In the genomic region with DNA sequence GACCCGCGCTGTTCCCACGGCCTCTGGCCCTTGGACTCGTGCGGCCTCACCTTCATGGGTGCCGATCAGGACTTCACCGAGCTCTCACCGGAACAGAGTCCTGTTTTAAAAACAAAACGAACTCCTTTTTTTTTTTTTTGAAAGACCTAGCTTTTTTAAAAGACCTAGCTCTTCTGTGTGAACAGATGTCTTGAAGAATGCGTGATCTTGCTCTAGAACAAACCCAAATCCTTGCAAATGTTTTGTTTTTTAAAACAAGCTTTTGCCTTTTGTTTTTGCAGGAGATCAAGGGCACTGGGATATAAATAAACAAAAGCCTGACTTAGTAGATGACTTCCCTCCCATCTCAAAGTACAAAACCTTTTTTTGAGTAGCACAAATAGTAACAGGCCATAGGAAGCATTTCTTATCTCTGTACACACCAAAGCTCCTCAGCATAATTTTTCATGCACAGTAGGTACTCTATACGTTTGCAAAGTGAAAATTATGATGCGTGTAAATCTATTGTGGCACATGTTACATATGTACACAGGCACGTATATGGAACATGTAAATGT, we compare ENCODE assay signal across 8 cellular contexts. TPM values are rescaled to one million over a fixed set of nuclear protein-coding genes. Genes with fewer than 3 reads are reported as not detected.
A peak's percentile ranks its signal among the peaks of the same experiment; 100 is the strongest.
DNase-seq lines count a peak whose midpoint lies in the region; ATAC-seq, FAIRE-seq and TF ChIP-seq lines count a peak whose summit lies in the region.

No MANE protein-coding gene starts in this region.

- H4K20me1 ChIP-seq in endothelial cell of umbilical vein (replicated peaks; ENCODE audit: control insufficient read depth, extremely low read depth, insufficient read depth, low read length), result peaks cover 8% of the 10 kb centered on the region

- in situ Hi-C loops in Panc1 (cut with HindIII; ENCODE audit: low pct_unique_long_range_greater_than_20kb, low sequenced_read_pairs), result no loop called here

- dilution Hi-C loops in endothelial cell of umbilical vein (cut with MboI; ENCODE audit: extremely low pct_ligation_motif_present, low sequenced_read_pairs), result no loop called here

- H3K9me1 ChIP-seq in endothelial cell of umbilical vein (replicated peaks; ENCODE audit: control insufficient read depth, extremely low read depth, insufficient read depth, low read length), result no peaks in the 10 kb centered on the region

- peak overlapping the region; percentile 91 for H3K9ac ChIP-seq in endothelial cell of umbilical vein (replicated peaks; ENCODE audit: extremely low read depth, insufficient read depth, low read length)

- intact Hi-C loops in Panc1 (cut with micrococcal nuclease; ENCODE audit: unreplicated experiment), result no loop called here
- intact Hi-C loops in endothelial cell of umbilical vein (cut with micrococcal nuclease), result loop anchor here (5.0 to 10.0 kb wide), 3 partner anchors 195 to 818 kb away; no protein-coding TSS in a partner anchor

- H3K27me3 ChIP-seq in Panc1 (ENCODE audit: control insufficient read depth, insufficient read depth, low read length) (no peaks in the 10 kb centered on the region), endothelial cell of umbilical vein (ENCODE audit: control insufficient read depth in 2 of 2, insufficient read depth in 2 of 2, low read length in 2 of 2) (no peaks in the 10 kb centered on the region), neutrophil (no peaks in the 10 kb centered on the region)

- BruUV-seq in Panc1 (replicated peaks; lab: Mats Ljungman, UMichigan), result TSS peak; percentile 87
- BruUV-seq in endothelial cell of umbilical vein (replicated peaks; lab: Mats Ljungman, UMichigan), result no TSS peak

- POLR2A ChIA-PET in Panc1 (lab: Charles Lee), result interaction anchor here (0.5 to 0.7 kb wide), 4 partner anchors 16 to 147 kb away, joined by 4 to 15 read pairs (median 4); no protein-coding TSS in a partner anchor
- POLR2A ChIA-PET in endothelial cell of umbilical vein (lab: Charles Lee), result interaction anchor here (0.7 kb wide), 2 partner anchors 14 to 666 kb away, joined by 3 read pairs; no protein-coding TSS in a partner anchor

- peaks cover 9% of the 10 kb centered on the region for H3K4me1 ChIP-seq in Panc1 (ENCODE audit: control insufficient read depth, insufficient read depth, low read length)
- peaks cover 13% of the 10 kb centered on the region for H3K4me1 ChIP-seq in endothelial cell of umbilical vein (ENCODE audit: control insufficient read depth, extremely low read depth, insufficient read depth, low read length)
- H3K4me1 ChIP-seq in neutrophil (ENCODE audit: control insufficient read depth in 1 of 2, insufficient read depth in 1 of 2, low read depth in 1 of 2, low read length in 1 of 2), result peaks cover 23 to 38% of the 10 kb centered on the region in 2 experiments

- H3K4me3 ChIP-seq in Panc1 (ENCODE audit: low read depth in 2 of 2, low read length in 2 of 2), result peak overlapping the region; percentile 97
- peak overlapping the region; percentile 36 to 48 (median 47) for H3K4me3 ChIP-seq in endothelial cell of umbilical vein (replicated peaks in 1 of 3; ENCODE audit: insufficient read depth in 1 of 3, low read depth in 1 of 3, low read length in 3 of 3)
- peak overlapping the region; percentile 93 to 97 for H3K4me3 ChIP-seq in neutrophil (ENCODE audit: low read depth in 1 of 2, low read length in 1 of 2)

- CTCF ChIA-PET in Panc1 (lab: Charles Lee) (interaction anchor here (0.6 kb wide), 1 partner anchor 121 kb away, joined by 8 read pairs; no protein-coding TSS in a partner anchor), endothelial cell of umbilical vein (lab: Charles Lee) (interaction anchor here (0.6 to 3.6 kb wide), 5 partner anchors 10 to 781 kb away, joined by 3 to 36 read pairs (median 9); partner anchors contain the start of gene STAG1)

- peak overlapping the region; percentile 91 for H3K4me2 ChIP-seq in endothelial cell of umbilical vein (ENCODE audit: insufficient read depth, low read length)

- FAIRE-seq in endothelial cell of umbilical vein (lab: Jason Lieb, UNC), result no peak

- no peak for TF ChIP-seq POLR2A in endothelial cell of umbilical vein (IDR thresholded peaks at IDR 0.05; ENCODE audit: low read depth, low read length)

- no peaks in the 10 kb centered on the region; the same call in 1 of the 2 replicates for H3K36me3 ChIP-seq in Panc1 (ENCODE audit: control insufficient read depth, insufficient read depth, low read length)
- no peaks in the 10 kb centered on the region for H3K36me3 ChIP-seq in endothelial cell of umbilical vein (ENCODE audit: control insufficient read depth in 2 of 2, extremely low read depth in 1 of 2, insufficient read depth in 2 of 2, low read length in 2 of 2)
- H3K36me3 ChIP-seq in neutrophil, result no peaks in the 10 kb centered on the region

- no peak for TF ChIP-seq CTCF in Panc1 (IDR thresholded peaks at IDR 0.05)
- no peak for TF ChIP-seq CTCF in endothelial cell of umbilical vein (IDR thresholded peaks at IDR 0.05; ENCODE audit: extremely low read depth in 1 of 2, insufficient read depth in 1 of 2, low read depth in 1 of 2, low read length in 2 of 2)
- no peak for TF ChIP-seq CTCF in neutrophil (IDR thresholded peaks at IDR 0.05)

- H3K9me3 ChIP-seq in Panc1 (ENCODE audit: control insufficient read depth, insufficient read depth, low read depth, low read length) (no peaks in the 10 kb centered on the region), endothelial cell of umbilical vein (replicated peaks; ENCODE audit: control insufficient read depth, insufficient read depth, low read length) (no peaks in the 10 kb centered on the region), neutrophil (no peaks in the 10 kb centered on the region)

- DNase-seq in NCI-H2171 treated with DMSO at 0.1 percent for 48 hours (lab: John Stamatoyannopoulos, UW) (peak; percentile 70), NCI-H2171 (lab: John Stamatoyannopoulos, UW) (no peak), Panc1 (ENCODE audit: low read depth, low spot score) (no peak), endothelial cell of umbilical vein (ENCODE audit: low read depth, low spot score) (no peak), LoVo (ENCODE audit: low spot score) (no peak)

- peak overlapping the region; percentile 100 for H3K27ac ChIP-seq in Panc1 (ENCODE audit: low read length)
- H3K27ac ChIP-seq in endothelial cell of umbilical vein (ENCODE audit: insufficient read depth, low read depth, low read length), result peak overlapping the region; percentile 93
- H3K27ac ChIP-seq in neutrophil, result peak overlapping the region; percentile 100

- peak overlapping the region; percentile 69 for H2AFZ ChIP-seq in endothelial cell of umbilical vein (ENCODE audit: low read depth, low read length)

- H3K79me2 ChIP-seq in endothelial cell of umbilical vein (ENCODE audit: control insufficient read depth, insufficient read depth, low read length), result peaks cover 34% of the 10 kb centered on the region

- ATAC-seq in Panc1 (no peak), GM18861 (IDR thresholded peaks at IDR 0.05; ENCODE audit: unreplicated experiment) (no peak), GM21360 (IDR thresholded peaks at IDR 0.05; ENCODE audit: unreplicated experiment) (no peak)

TF ChIP-seq in endothelial cell of umbilical vein, 7 proteins besides CTCF, POLR2A, EP300 and RAD21:
- no peak for TF ChIP-seq EZH2 (IDR thresholded peaks at IDR 0.05; ENCODE audit: borderline replicate concordance, low read depth, low read length, severe bottlenecking)
- TF ChIP-seq POLR2AphosphoS5 (IDR thresholded peaks at IDR 0.05; ENCODE audit: insufficient read depth, low read depth, low read length), result no peak
- no peak for TF ChIP-seq MYC (IDR thresholded peaks at IDR 0.05; ENCODE audit: low read depth, low read length)
- TF ChIP-seq, protein P1, sequence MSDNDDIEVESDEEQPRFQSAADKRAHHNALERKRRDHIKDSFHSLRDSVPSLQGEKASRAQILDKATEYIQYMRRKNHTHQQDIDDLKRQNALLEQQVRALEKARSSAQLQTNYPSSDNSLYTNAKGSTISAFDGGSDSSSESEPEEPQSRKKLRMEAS (IDR thresholded peaks at IDR 0.05; ENCODE audit: insufficient read depth, insufficient read length), result no peak
- no peak for TF ChIP-seq FOS (IDR thresholded peaks at IDR 0.05; ENCODE audit: borderline replicate concordance, insufficient read depth, low read length)
- TF ChIP-seq JUN (IDR thresholded peaks at IDR 0.05; ENCODE audit: borderline replicate concordance, insufficient read depth, insufficient read length, low read depth), result no peak
- TF ChIP-seq GATA2 (IDR thresholded peaks at IDR 0.05; ENCODE audit: insufficient read depth, insufficient read length, low read depth, low read length), result no peak

RNA-seq across cellular contexts. Expression of gene MSL2, which starts 1.1 kb away (rescaled TPM):
- total RNA-seq in Panc1 (2021; ENCODE audit: unreplicated experiment) (35.6 TPM), endothelial cell of umbilical vein (21.9 and 23.7 TPM in 2 replicates)
- polyA plus RNA-seq in Panc1 (2012; ENCODE audit: insufficient read length), result 23.7 TPM
- 4.3 and 6.7 TPM in 2 replicates for polyA plus RNA-seq in endothelial cell of umbilical vein
- 4.5 and 5.7 TPM in 2 replicates for polyA plus RNA-seq in endothelial cell of umbilical vein (2011; cell fraction: cytosol; rRNA removed)
- 5.0 and 8.0 TPM in 2 replicates for polyA plus RNA-seq in endothelial cell of umbilical vein (2011; cell fraction: nucleus; rRNA removed)
- 8.4 and 14.1 TPM in 2 replicates for polyA plus RNA-seq in endothelial cell of umbilical vein (2012)
- 14.3 and 17.7 TPM in 2 replicates for polyA minus RNA-seq in endothelial cell of umbilical vein
- polyA minus RNA-seq in endothelial cell of umbilical vein (2011; cell fraction: cytosol; rRNA and poly(A)+ RNA removed), result 12.2 TPM
- 14.3 and 17.6 TPM in 2 replicates for polyA minus RNA-seq in endothelial cell of umbilical vein (2011; cell fraction: nucleus; rRNA and poly(A)+ RNA removed)

RNA-seq across cellular contexts. Expression of gene PCCB, which starts 52.9 kb away (rescaled TPM):
- total RNA-seq in Panc1 (2021; ENCODE audit: unreplicated experiment), result 63.4 TPM
- polyA plus RNA-seq in Panc1 (2012; ENCODE audit: insufficient read length), result 71.9 TPM
- 28.6 and 35.4 TPM in 2 replicates for total RNA-seq in endothelial cell of umbilical vein
- 34.3 and 36.5 TPM in 2 replicates for polyA plus RNA-seq in endothelial cell of umbilical vein
- polyA plus RNA-seq in endothelial cell of umbilical vein (2011; cell fraction: cytosol; rRNA removed), result 35.9 and 36.3 TPM in 2 replicates
- polyA plus RNA-seq in endothelial cell of umbilical vein (2011; cell fraction: nucleus; rRNA removed), result 31.0 and 33.1 TPM in 2 replicates
- polyA plus RNA-seq in endothelial cell of umbilical vein (2012), result 30.3 and 34.4 TPM in 2 replicates
- 40.9 and 57.3 TPM in 2 replicates for polyA minus RNA-seq in endothelial cell of umbilical vein
- 36.8 TPM for polyA minus RNA-seq in endothelial cell of umbilical vein (2011; cell fraction: cytosol; rRNA and poly(A)+ RNA removed)
- polyA minus RNA-seq in endothelial cell of umbilical vein (2011; cell fraction: nucleus; rRNA and poly(A)+ RNA removed), result 12.1 and 17.6 TPM in 2 replicates

Comparison
In these comparisons a context has a peak if more than half of its experiments do, and no peak if none do; other contexts are left out.
1. H3K4me3 ChIP-seq: peak in every context shown above with its lines; median percentile 97 in Panc1; 95 in neutrophil; 47 in endothelial cell of umbilical vein.